8 cellular contexts compared by ENCODE assay signal in the genomic region with DNA sequence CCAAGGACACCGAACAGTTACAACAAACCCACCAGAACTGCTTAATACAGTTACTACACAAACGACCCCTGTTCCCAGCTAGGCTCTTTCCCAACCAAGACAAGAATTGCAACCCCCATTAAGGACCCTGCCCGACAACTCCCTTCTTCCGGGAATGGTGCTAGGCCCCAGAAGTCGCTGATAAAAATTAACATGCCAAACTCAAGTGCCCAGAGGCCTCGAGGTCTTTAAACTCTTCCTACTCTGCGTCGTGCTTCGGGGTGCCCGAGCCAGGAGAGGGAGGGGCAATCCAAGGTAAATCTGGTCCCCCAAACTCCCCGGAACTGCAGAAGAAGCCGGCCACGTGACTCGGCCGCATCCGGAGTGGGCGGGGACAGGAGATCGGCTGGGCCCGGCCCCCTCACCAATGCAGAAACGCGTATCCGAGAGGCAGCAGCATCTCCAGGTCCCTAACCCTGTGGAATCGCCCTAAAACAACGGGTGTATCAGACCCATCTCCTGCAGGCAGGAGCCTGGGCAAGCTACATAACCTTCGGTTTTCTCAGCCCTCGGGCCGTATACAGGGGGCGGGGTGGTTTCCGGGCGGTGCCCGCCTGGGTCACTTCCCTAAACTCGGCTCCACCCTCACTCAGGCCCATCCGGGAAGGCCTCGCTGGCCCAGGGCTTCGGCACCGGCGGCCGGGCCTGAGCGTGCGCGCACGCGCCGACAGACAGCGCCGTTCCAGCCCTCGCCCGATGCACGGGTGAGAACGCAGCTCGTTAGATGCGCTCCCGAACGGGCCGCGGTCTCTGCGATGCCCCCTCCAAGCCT. TPM values are rescaled to one million over a fixed set of nuclear protein-coding genes. Genes with fewer than 3 reads are reported as not detected.
A peak's percentile ranks its signal among the peaks of the same experiment; 100 is the strongest.
DNase-seq lines count a peak whose midpoint lies in the region; TF ChIP-seq lines count a peak whose summit lies in the region.

No MANE protein-coding gene starts in this region.

- no peak for TF ChIP-seq CTCF in choroid plexus epithelial cell (conservative IDR thresholded peaks at IDR 0.05; ENCODE audit: low read depth, low read length)

- DNase-seq in EH (ENCODE audit: low read depth) (peak; percentile 78), H7 (peak; percentile 86), NCI-H2196 (lab: John Stamatoyannopoulos, UW; ENCODE audit: unreplicated experiment) (peak; percentile 73), choroid plexus epithelial cell (ENCODE audit: low read depth) (peak; percentile 74), left kidney (ENCODE audit: low read depth, low spot score) (peak; percentile 85), SHP77 treated with DMSO at 0.1 percent for 48 hours (lab: John Stamatoyannopoulos, UW) (no peak)
- peak; percentile 83 to 84 for DNase-seq in activated CD4-positive, alpha-beta T cell treated with anti-CD3 and anti-CD28 coated beads for 4 hours
- DNase-seq in stimulated activated CD4-positive, alpha-beta T cell treated with anti-CD3 and anti-CD28 coated beads, Interleukin-1b, Interleukin-23, amount 100 ng/mL, for 4 hours (ENCODE audit: low read depth in 2 of 2), result peak; percentile 72 to 73

- peaks cover 35% of the 10 kb centered on the region for H3K36me3 ChIP-seq in H7 (replicated peaks; ENCODE audit: control insufficient read depth, insufficient read depth, low read length)

- no peaks in the 10 kb centered on the region for H3K27me3 ChIP-seq in H7 (ENCODE audit: control insufficient read depth, insufficient read depth, low read length)

- H3K4me3 ChIP-seq in H7 (ENCODE audit: insufficient read depth, low read depth, low read length), result peak overlapping the region; percentile 98
- H3K4me3 ChIP-seq in choroid plexus epithelial cell (ENCODE audit: low read depth, low read length), result peak overlapping the region; percentile 92

RNA-seq across cellular contexts. Expression of gene CFL1, which starts 1.1 kb away (rescaled TPM):
- total RNA-seq in H7 (2014; rRNA removed; shearing (Covaris generic)), result 916 and 1,083 TPM in 2 replicates

RNA-seq across cellular contexts. Expression of gene MUS81, which starts 3.3 kb away (rescaled TPM):
- total RNA-seq in H7 (2014; rRNA removed; shearing (Covaris generic)), result 38.0 and 49.7 TPM in 2 replicates

RNA-seq across cellular contexts. Expression of gene EFEMP2, which starts 15.7 kb away (rescaled TPM):
- 8.5 and 13.2 TPM in 2 replicates for total RNA-seq in H7 (2014; rRNA removed; shearing (Covaris generic))

RNA-seq across cellular contexts. Expression of gene CTSW, which starts 22.7 kb away (rescaled TPM):
- total RNA-seq in H7 (2014; rRNA removed; shearing (Covaris generic)), result not detected in 2 replicates

RNA-seq across cellular contexts. Expression of gene SNX32, which starts 23.1 kb away (rescaled TPM):
- total RNA-seq in H7 (2014; rRNA removed; shearing (Covaris generic)), result 0.26 and 0.80 TPM in 2 replicates
